10 cellular contexts compared by ENCODE assay signal in genomic region chr18:31100598-31101147, GRCh38. TPM values are rescaled to one million over a fixed set of nuclear protein-coding genes. Genes with fewer than 3 reads are reported as not detected.
A peak's percentile ranks its signal among the peaks of the same experiment; 100 is the strongest.
DNase-seq lines count a peak whose midpoint lies in the region; ATAC-seq, FAIRE-seq and TF ChIP-seq lines count a peak whose summit lies in the region.
"Had no signal": no experiment of that assay in that cellular context is flagged by ENCODE, and none has a peak within 500 bp of the region (broad histone marks: within the 10 kb centered on the region; RNA-seq: fewer than 3 reads in every experiment).

No MANE protein-coding gene starts in this region.

- under 1% methylated on average over 21 of the region's 21 CpGs for WGBS in K562 (ENCODE audit: insufficient coverage, low coverage, missing lambda C conversion rate)
- WGBS in sigmoid colon, 2 donors, result 4 to 11% methylated on average over 21 of the region's 21 CpGs

- peaks cover 14 to 28% of the 10 kb centered on the region in 2 experiments for H3K4me1 ChIP-seq in K562 (replicated peaks in 1 of 2; ENCODE audit: control insufficient read depth in 2 of 2, insufficient read depth in 2 of 2, low read length in 2 of 2)
- H3K4me1 ChIP-seq in keratinocyte (ENCODE audit: control insufficient read depth, extremely low read depth, insufficient read depth, low read length), result peaks cover 31% of the 10 kb centered on the region
- H3K4me1 ChIP-seq in sigmoid colon, result peaks cover 0 to 8% (median 3%) of the 10 kb centered on the region in 4 donors

- H3K36me3 ChIP-seq in K562 (ENCODE audit: control insufficient read depth, insufficient read depth, low read length) (no peaks in the 10 kb centered on the region), keratinocyte (ENCODE audit: control insufficient read depth in 2 of 2, extremely low read depth in 1 of 2, insufficient read depth in 2 of 2, low read length in 2 of 2) (no peaks in the 10 kb centered on the region), sigmoid colon (no peaks in the 10 kb centered on the region)

- FAIRE-seq in K562 (lab: Jason Lieb, UNC), result no peak
- FAIRE-seq in keratinocyte (lab: Jason Lieb, UNC), result peak; percentile 77

- peak; percentile 46 for ATAC-seq in K562
- ATAC-seq in HG03045 (IDR thresholded peaks at IDR 0.05; ENCODE audit: unreplicated experiment), result no peak
- no peak for ATAC-seq in GM21619 (IDR thresholded peaks at IDR 0.05; ENCODE audit: unreplicated experiment)
- ATAC-seq in HG02759 (IDR thresholded peaks at IDR 0.05; ENCODE audit: unreplicated experiment), result no peak

- dilution Hi-C loops in keratinocyte (cut with MboI; ENCODE audit: extremely low pct_ligation_motif_present, low sequenced_read_pairs), result no loop called here

- TF ChIP-seq POLR2A in K562 (conservative IDR thresholded peaks at IDR 0.05) (no peak), sigmoid colon (IDR thresholded peaks at IDR 0.05) (no peak)

- in situ Hi-C loops in K562 (cut with MboI), result no loop called here

- peak overlapping the region; percentile 78 for H3K4me2 ChIP-seq in K562 (ENCODE audit: insufficient read depth, low read length)
- peak overlapping the region; percentile 87 for H3K4me2 ChIP-seq in keratinocyte (ENCODE audit: control insufficient read depth, extremely low read depth, insufficient read depth, low read depth, low read length)

- H4K20me1 ChIP-seq in K562 (replicated peaks; ENCODE audit: control insufficient read depth, insufficient read depth, low read length) (no peaks in the 10 kb centered on the region), keratinocyte (ENCODE audit: control insufficient read depth, extremely low read depth, insufficient read depth, low read length) (no peaks in the 10 kb centered on the region)

- TF ChIP-seq RAD21 in K562 (CRISPR knock-in tag; conservative IDR thresholded peaks at IDR 0.05 in 1 of 2, IDR thresholded peaks at IDR 0.05 in 1 of 2), result no peak

- H3K79me2 ChIP-seq in K562 (ENCODE audit: control insufficient read depth, insufficient read depth, low read length) (peaks cover 38% of the 10 kb centered on the region), keratinocyte (ENCODE audit: control insufficient read depth, insufficient read depth, low read length) (peaks cover 53% of the 10 kb centered on the region)

- H3K27ac ChIP-seq in K562 (ENCODE audit: extremely low read depth, low read depth, low read length) (peak overlapping the region; percentile 78), keratinocyte (ENCODE audit: control insufficient read depth, insufficient read depth, low read length) (peak overlapping the region; percentile 90), sigmoid colon (peak overlapping the region; percentile 56 to 72 (median 69))

- no peak for TF ChIP-seq CTCF in K562 (IDR thresholded peaks at IDR 0.05 in 2 of 3, conservative IDR thresholded peaks at IDR 0.05 in 1 of 3; ENCODE audit: insufficient read depth in 2 of 3, low read depth in 1 of 3, low read length in 3 of 3)
- no peak for TF ChIP-seq CTCF in keratinocyte (optimal IDR thresholded peaks at IDR 0.05 in 1 of 3, IDR thresholded peaks at IDR 0.05 in 1 of 3, conservative IDR thresholded peaks at IDR 0.05 in 1 of 3; ENCODE audit: extremely low read depth in 1 of 3, insufficient read depth in 2 of 3, low read length in 3 of 3)
- no peak for TF ChIP-seq CTCF in sigmoid colon (IDR thresholded peaks at IDR 0.05)

- DNase-seq in HEK293T (ENCODE audit: extremely low spot score), result peak; percentile 51
- DNase-seq in K562 (ENCODE audit: extremely low read depth in 1 of 4, low spot score in 3 of 4), result peak; percentile 46 to 68 (median 50)
- no peak for DNase-seq in keratinocyte (ENCODE audit: low read depth, low spot score)
- no peak for DNase-seq in sigmoid colon
- DNase-seq in foreskin melanocyte, result no peak
- DNase-seq: activated gamma-delta T cell had no signal

- CTCF ChIA-PET in HEK293T (lab: Yijun Ruan, JAX) (interaction anchor here (1.2 to 1.6 kb wide), 2 partner anchors 13 to 60 kb away, joined by 4 read pairs; no protein-coding TSS in a partner anchor), K562 (lab: Yijun Ruan, JAX; ENCODE audit: low intra/inter-chr PET ratio) (no interaction called here)

- no peaks in the 10 kb centered on the region for H3K9me3 ChIP-seq in K562 (replicated peaks; ENCODE audit: control insufficient read depth, insufficient read depth, low read depth, low read length)
- no peaks in the 10 kb centered on the region for H3K9me3 ChIP-seq in keratinocyte (ENCODE audit: control insufficient read depth, low read depth, low read length)
- no peaks in the 10 kb centered on the region for H3K9me3 ChIP-seq in sigmoid colon

- H3K27me3 ChIP-seq in K562 (ENCODE audit: control insufficient read depth in 2 of 2, insufficient read depth in 2 of 2, low read length in 2 of 2) (no peaks in the 10 kb centered on the region), keratinocyte (ENCODE audit: control insufficient read depth, extremely low read depth, insufficient read depth, low read length) (no peaks in the 10 kb centered on the region), sigmoid colon (peaks cover 2 to 32% (median 26%) of the 10 kb centered on the region in 3 donors)

- H3K9me1 ChIP-seq in K562 (ENCODE audit: control insufficient read depth, insufficient read depth, low read length) (no peaks in the 10 kb centered on the region), keratinocyte (ENCODE audit: control insufficient read depth, extremely low read depth, insufficient read depth, low read length) (no peaks in the 10 kb centered on the region)

- POLR2A ChIA-PET in HEK293T (lab: Yijun Ruan, JAX), result interaction anchor here (0.6 to 8.6 kb wide), 3 partner anchors 53 to 310 kb away, joined by 3 to 62 read pairs (median 3); partner anchors contain the start of gene DSC3
- POLR2A ChIA-PET in K562 (lab: Yijun Ruan, JAX), result interaction anchor here (0.6 to 1.8 kb wide), 3 partner anchors 13 to 42 kb away, joined by 3 to 7 read pairs (median 3); no protein-coding TSS in a partner anchor

- H3K9ac ChIP-seq in K562 (ENCODE audit: insufficient read depth in 1 of 2, low read depth in 2 of 2, low read length in 2 of 2) (peak overlapping the region; percentile 69 to 94), keratinocyte (ENCODE audit: control insufficient read depth, extremely low read depth, insufficient read depth, low read length) (peak overlapping the region; percentile 92)

- H3K4me3 ChIP-seq in K562 (peak overlapping the region; percentile 72), keratinocyte (ENCODE audit: control insufficient read depth in 2 of 3, extremely low read depth in 1 of 3, insufficient read depth in 2 of 3, low read depth in 1 of 3, low read length in 3 of 3) (peak overlapping the region; percentile 69 to 89 (median 89)), sigmoid colon (peak overlapping the region; percentile 28 to 60 (median 49))

- intact Hi-C loops in K562 (cut with micrococcal nuclease) (loop anchor here (2.0 to 10.0 kb wide), 3 partner anchors 97 to 994 kb away; partner anchors contain the start of genes DSG2 and RNF138), sigmoid colon (cut with DNase I) (no loop called here)

- BruUV-seq in K562 (replicated peaks; lab: Mats Ljungman, UMichigan), result TSS peak; percentile 53

- H2AFZ ChIP-seq in K562 (ENCODE audit: low read depth, low read length) (peak overlapping the region; percentile 75), keratinocyte (ENCODE audit: control insufficient read depth, low read length) (peak overlapping the region; percentile 41)

- TF ChIP-seq EP300 in K562 (IDR thresholded peaks at IDR 0.05; ENCODE audit: low read length), result no peak
- TF ChIP-seq EP300 in sigmoid colon (IDR thresholded peaks at IDR 0.05), result no peak

RNA-seq across cellular contexts. Expression of gene DSC2, which starts 1.5 kb away (rescaled TPM):
- 3.4 and 8.5 TPM in 2 replicates for total RNA-seq in K562 (2011; cell fraction: chromatin; rRNA removed; ENCODE audit: low replicate concordance)
- total RNA-seq in K562 (2011; cell fraction: nucleolus; rRNA removed), result 3.5 and 4.7 TPM in 2 replicates
- 7.4 and 9.4 TPM in 2 replicates for total RNA-seq in K562 (2011; cell fraction: nucleoplasm; rRNA removed)
- total RNA-seq in K562 (2014; rRNA removed) (4.4 and 5.4 TPM in 2 replicates), K562 (2014; rRNA removed; fragmentation: Illumina TruSeq; extraction: Trizol) (14.2 and 14.9 TPM in 2 replicates), K562 (2015; rRNA removed; fragmentation: Illumina TruSeq; extraction: Trizol) (14.7 and 15.3 TPM in 2 replicates), K562 (2021) (11.6 and 11.8 TPM in 2 replicates), sigmoid colon (1 to 10 TPM; 1.9 to 3.3 (median 2.4) TPM)
- polyA plus RNA-seq in K562 (2011; rRNA removed) (3.8 and 4.5 TPM in 2 replicates), K562 (2014; fragmentation: Illumina TruSeq; extraction: Trizol) (8.3 and 9.5 TPM in 2 replicates), K562 (2014; fragmentation: Nextera tagmentation; extraction: Ambion mirVana) (1 to 10 TPM; 5.0 to 6.4 TPM), K562 (2014; rRNA removed) (3.8 and 4.7 TPM in 2 replicates), keratinocyte (32.1 to 48.6 TPM (median 37.1 TPM) in 3 replicates), sigmoid colon (10 to 100 TPM; 10.8 to 42.1 (median 17.1) TPM)
- polyA plus RNA-seq in K562 (2011; cell fraction: cytosol; rRNA removed), result 1.3 and 2.4 TPM in 2 replicates
- polyA plus RNA-seq in K562 (2011; cell fraction: nucleus; rRNA removed), result 2.3 and 3.6 TPM in 2 replicates
- polyA plus RNA-seq in K562 (2012), result 7.3 and 10.1 TPM in 2 replicates
- 20.5 and 22.3 TPM in 2 replicates for polyA minus RNA-seq in K562 (2011; rRNA and poly(A)+ RNA removed)
- 8.1 and 9.2 TPM in 2 replicates for polyA minus RNA-seq in K562 (2011; cell fraction: cytosol; rRNA and poly(A)+ RNA removed)
- polyA minus RNA-seq in K562 (2011; cell fraction: nucleus; rRNA and poly(A)+ RNA removed), result 2.3 and 5.7 TPM in 2 replicates
- 218 TPM for polyA plus RNA-seq in keratinocyte (2011; ENCODE audit: low read depth)
- 11.5 and 24.5 TPM in 2 replicates for polyA plus RNA-seq in keratinocyte (2011; cell fraction: cytosol; rRNA removed)
- 58.0 and 88.8 TPM in 2 replicates for polyA plus RNA-seq in keratinocyte (2011; cell fraction: nucleus; rRNA removed)
- polyA plus RNA-seq in keratinocyte (2012; ENCODE audit: low replicate concordance), result 41.4 and 86.7 TPM in 2 replicates
- 31.1 to 128 TPM (median 117 TPM) in 3 replicates for polyA minus RNA-seq in keratinocyte
- 42.8 TPM for polyA minus RNA-seq in keratinocyte (2011; cell fraction: cytosol; rRNA and poly(A)+ RNA removed)
- polyA minus RNA-seq in keratinocyte (2011; cell fraction: nucleus; rRNA and poly(A)+ RNA removed), result 111 and 206 TPM in 2 replicates
- total RNA-seq: RPMI7951 had no signal

RNA-seq across cellular contexts. Expression of gene DSC3, which starts 58.1 kb away (rescaled TPM):
- total RNA-seq in K562 (2011; cell fraction: chromatin; rRNA removed; ENCODE audit: low replicate concordance), result 0.05 and 0.16 TPM in 2 replicates
- total RNA-seq in K562 (2011; cell fraction: nucleolus; rRNA removed), result not detected in 2 replicates
- not detected in 2 replicates for total RNA-seq in K562 (2011; cell fraction: nucleoplasm; rRNA removed)
- total RNA-seq in K562 (2014; rRNA removed), result 0.04 and 0.09 TPM in 2 replicates
- total RNA-seq in K562 (2014; rRNA removed; fragmentation: Illumina TruSeq; extraction: Trizol), result 0.07 and 0.10 TPM in 2 replicates
- 0.04 and 0.07 TPM in 2 replicates for total RNA-seq in K562 (2015; rRNA removed; fragmentation: Illumina TruSeq; extraction: Trizol)
- 0.07 and 0.40 TPM in 2 replicates for total RNA-seq in K562 (2021)
- 0.01 TPM in 1 of 2 replicates, not detected in the other for polyA plus RNA-seq in K562 (2011; rRNA removed)
- polyA plus RNA-seq in K562 (2011; cell fraction: cytosol; rRNA removed), result 0.01 TPM in 1 of 2 replicates, not detected in the other
- not detected in 2 replicates for polyA plus RNA-seq in K562 (2011; cell fraction: nucleus; rRNA removed)
- polyA plus RNA-seq in K562 (2012), result 0.12 and 0.29 TPM in 2 replicates
- 0.06 and 0.24 TPM in 2 replicates for polyA plus RNA-seq in K562 (2014; fragmentation: Illumina TruSeq; extraction: Trizol)
- polyA plus RNA-seq in K562 (2014; fragmentation: Nextera tagmentation; extraction: Ambion mirVana), result under 1 TPM; 0.03 to 0.11 TPM
- polyA plus RNA-seq in K562 (2014; rRNA removed), result 0.05 and 0.08 TPM in 2 replicates
- 0.03 TPM in 1 of 2 replicates, not detected in the other for polyA minus RNA-seq in K562 (2011; rRNA and poly(A)+ RNA removed)
- not detected in 2 replicates for polyA minus RNA-seq in K562 (2011; cell fraction: cytosol; rRNA and poly(A)+ RNA removed)
- not detected in 2 replicates for polyA minus RNA-seq in K562 (2011; cell fraction: nucleus; rRNA and poly(A)+ RNA removed)
- 92.5 to 116 TPM (median 103 TPM) in 3 replicates for polyA plus RNA-seq in keratinocyte
- polyA plus RNA-seq in keratinocyte (2011; ENCODE audit: low read depth), result 133 TPM
- 37.2 and 55.2 TPM in 2 replicates for polyA plus RNA-seq in keratinocyte (2011; cell fraction: cytosol; rRNA removed)
- polyA plus RNA-seq in keratinocyte (2011; cell fraction: nucleus; rRNA removed), result 229 and 268 TPM in 2 replicates
- 117 and 167 TPM in 2 replicates for polyA plus RNA-seq in keratinocyte (2012; ENCODE audit: low replicate concordance)
- polyA minus RNA-seq in keratinocyte, result 35.2 to 208 TPM (median 137 TPM) in 3 replicates
- polyA minus RNA-seq in keratinocyte (2011; cell fraction: cytosol; rRNA and poly(A)+ RNA removed), result 111 TPM
- polyA minus RNA-seq in keratinocyte (2011; cell fraction: nucleus; rRNA and poly(A)+ RNA removed), result 303 and 604 TPM in 2 replicates
- under 1 TPM in 2 of 4 donors, not detected in 2; under 0.01 to 0.49 TPM for total RNA-seq in sigmoid colon
- polyA plus RNA-seq in sigmoid colon, result under 1 TPM in 2 of 3 donors, not detected in 1; under 0.01 to 0.09 TPM

Comparison
In these comparisons a context has a peak if more than half of its experiments do, and no peak if none do; other contexts are left out.
1. DNase-seq: peak in HEK293T (single experiment) and K562 (4 of 4); none in keratinocyte (single experiment), sigmoid colon (single experiment) and foreskin melanocyte (single experiment).
2. RNA of gene DSC3, which starts 58.1 kb away (polyA plus RNA-seq): 37.2 to 268 TPM in keratinocyte; 0.01 to 0.29 TPM in K562 and under 0.01 to 0.09 TPM in sigmoid colon; every median in the first group is over 10 times any median in the second.
3. Peak in every context shown above with its lines, with median percentiles within 50 percentile points of each other: H3K27ac ChIP-seq and H3K4me3 ChIP-seq.